ENCODE assay signal across 13 cellular contexts in the genomic region with DNA sequence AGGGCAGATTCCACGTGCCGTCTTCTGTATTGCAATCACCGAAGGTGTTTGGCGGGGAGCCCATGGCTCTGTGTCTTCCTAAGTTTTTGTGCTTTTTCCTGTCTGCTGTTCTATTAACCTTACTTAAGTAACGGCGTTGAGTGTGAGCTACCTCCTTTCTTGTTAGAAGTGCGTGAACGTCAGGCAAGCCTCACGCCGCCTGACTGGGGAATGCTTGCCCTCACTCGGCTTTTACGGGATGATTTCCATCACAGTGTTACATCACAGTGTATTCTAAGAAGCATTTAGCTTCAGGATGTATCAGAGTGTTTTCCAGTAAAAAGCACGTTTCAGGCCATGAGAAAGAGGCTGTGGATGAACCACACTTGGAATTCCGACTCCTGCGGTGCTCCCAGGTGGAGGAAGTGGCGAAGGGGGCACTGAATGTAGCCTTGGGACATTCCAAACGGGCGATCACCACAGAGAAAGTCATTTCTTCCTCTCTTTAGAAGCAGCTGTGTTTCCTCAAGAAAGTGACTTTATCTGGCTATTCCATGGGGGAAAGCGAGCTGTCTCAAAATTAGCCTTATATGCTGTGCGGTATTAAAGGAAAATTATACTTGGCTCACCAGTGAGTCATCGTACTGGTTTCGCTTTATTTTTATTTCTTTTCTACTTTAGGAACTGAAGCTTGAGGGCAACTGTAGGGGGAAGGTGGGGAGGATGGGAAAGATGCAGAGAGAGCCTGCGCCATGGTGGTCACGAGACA.
DNase-seq lines count a peak whose midpoint lies in the region; ATAC-seq, FAIRE-seq and TF ChIP-seq lines count a peak whose summit lies in the region.
"Had no signal": no experiment of that assay in that cellular context is flagged by ENCODE, and none has a peak within 500 bp of the region (broad histone marks: within the 10 kb centered on the region; RNA-seq: fewer than 3 reads in every experiment).

No MANE protein-coding gene starts in this region.

- H3K27me3 ChIP-seq in brain microvascular endothelial cell (replicated peaks) = no peaks in the 10 kb centered on the region
- no peaks in the 10 kb centered on the region for H3K27me3 ChIP-seq in right atrium auricular region
- no peaks in the 10 kb centered on the region for H3K27me3 ChIP-seq in psoas muscle (ENCODE audit: insufficient read depth in 3 of 3, low read length in 2 of 3)
- no peaks in the 10 kb centered on the region for H3K27me3 ChIP-seq in small intestine (ENCODE audit: control insufficient read depth in 2 of 2, insufficient read depth in 2 of 2, low read length in 2 of 2)

- H3K4me3 ChIP-seq in brain microvascular endothelial cell (ENCODE audit: low read depth, low read length) (peak overlapping the region; percentile 43), right atrium auricular region (peak overlapping the region; percentile 2 to 36), psoas muscle (no peak overlapping the region), small intestine (ENCODE audit: low read depth in 1 of 2, low read length in 2 of 2) (no peak overlapping the region)
- H3K4me3 ChIP-seq: spleen had no signal

- H3K36me3 ChIP-seq in brain microvascular endothelial cell (replicated peaks) (no peaks in the 10 kb centered on the region), right atrium auricular region (no peaks in the 10 kb centered on the region), psoas muscle (ENCODE audit: insufficient read depth in 1 of 2, low read depth in 1 of 2) (no peaks in the 10 kb centered on the region), small intestine (ENCODE audit: control insufficient read depth in 2 of 2, insufficient read depth in 2 of 2, low read length in 2 of 2) (no peaks in the 10 kb centered on the region)
- H3K36me3 ChIP-seq: spleen had no signal

- DNase-seq in Daoy (ENCODE audit: low read depth) (peak; percentile 82), brain microvascular endothelial cell (peak; percentile 57), right atrium auricular region (ENCODE audit: low spot score) (peak; percentile 79), psoas muscle (peak in 1 of 2 donors; percentile 30), NCI-H774 (lab: John Stamatoyannopoulos, UW) (no peak), small intestine (no peak)
- DNase-seq: activated CD4-positive, alpha-beta memory T cell treated with anti-CD3 and anti-CD28 coated beads for 36 hours; activated gamma-delta T cell treated with Interleukin-2 at 50 U/mL for 16 hours; naive B cell; spleen had no signal

- peak overlapping the region; percentile 62 for H3K27ac ChIP-seq in brain microvascular endothelial cell
- peak overlapping the region; percentile 69 to 72 for H3K27ac ChIP-seq in right atrium auricular region
- peak overlapping the region; percentile 54 for H3K27ac ChIP-seq in psoas muscle
- H3K27ac ChIP-seq in small intestine (ENCODE audit: low read depth in 1 of 2, low read length in 1 of 2) = peak overlapping the region in 1 of 2 donors; percentile 10
- H3K27ac ChIP-seq: spleen had no signal

- H3K9me3 ChIP-seq in right atrium auricular region (no peaks in the 10 kb centered on the region), psoas muscle (no peaks in the 10 kb centered on the region), small intestine (ENCODE audit: control insufficient read depth, low read depth) (no peaks in the 10 kb centered on the region)

- 74 to 79% (median 74%) methylated on average over 24 of the region's 24 CpGs for WGBS in psoas muscle, 3 donors
- WGBS in small intestine, 3 donors = 85 to 92% (median 88%) methylated on average over 24 of the region's 24 CpGs

- peaks cover 0 to 5% of the 10 kb centered on the region in 2 donors for H3K4me1 ChIP-seq in right atrium auricular region
- H3K4me1 ChIP-seq in psoas muscle = peaks cover 8% of the 10 kb centered on the region
- H3K4me1 ChIP-seq in small intestine (ENCODE audit: control insufficient read depth in 2 of 2, insufficient read depth in 1 of 2, low read depth in 1 of 2, low read length in 1 of 2) = no peaks in the 10 kb centered on the region
- H3K4me1 ChIP-seq: spleen had no signal

- intact Hi-C loops in psoas muscle (cut with DNase I) = no loop called here

- in situ Hi-C loops in brain microvascular endothelial cell (cut with HindIII; ENCODE audit: low pct_ligation_motif_present, low sequenced_read_pairs) = no loop called here

- TF ChIP-seq CTCF in brain microvascular endothelial cell (IDR thresholded peaks at IDR 0.05; ENCODE audit: low read depth, low read length, missing control alignments) (no peak), right atrium auricular region (IDR thresholded peaks at IDR 0.05) (no peak), psoas muscle (IDR thresholded peaks at IDR 0.05) (no peak)

- no peak for FAIRE-seq in small intestine (lab: Jason Lieb, UNC)
- FAIRE-seq: D721Med had no signal

- peak in 1 of 4 donors; percentile 30 for ATAC-seq in psoas muscle
- no peak for ATAC-seq in HG03095 (IDR thresholded peaks at IDR 0.05; ENCODE audit: unreplicated experiment)
- ATAC-seq in GM18909 (IDR thresholded peaks at IDR 0.05; ENCODE audit: poor library complexity, unreplicated experiment) = no peak

Comparison
In these comparisons a context has a peak if more than half of its experiments do, and no peak if none do; other contexts are left out.
1. DNase-seq: peak in Daoy (single experiment), brain microvascular endothelial cell (single experiment) and right atrium auricular region (single experiment); none in NCI-H774 (single experiment) and small intestine (single experiment).
2. H3K4me3 ChIP-seq: peak in brain microvascular endothelial cell (single experiment) and right atrium auricular region (2 of 2); none in psoas muscle (single experiment) and small intestine (0 of 2).